8 cellular contexts compared by ENCODE assay signal in genomic region chr16:2537451-2538379, GRCh38. TPM values are rescaled to one million over a fixed set of nuclear protein-coding genes. Genes with fewer than 3 reads are reported as not detected.
DNase-seq lines count a peak whose midpoint lies in the region; ATAC-seq and TF ChIP-seq lines count a peak whose summit lies in the region.

TSS of gene PDPK1 (plus strand) at chr16:2538021. CDS start at chr16:2538113, 92 bp downstream.

- H3K9me3 ChIP-seq in mucosa of stomach (ENCODE audit: control insufficient read depth, low read length): no peaks in the 10 kb centered on the region

- peak within 1 kb of the TSS; percentile 87 to 95 (median 92) for H3K4me3 Mint-ChIP-seq in IgD-negative memory B cell

- DNase-seq in DMS 273 treated with DMSO at 0.1 percent for 48 hours (lab: John Stamatoyannopoulos, UW) (peak; percentile 81), OCI-M1 (lab: John Stamatoyannopoulos, UW) (peak; percentile 97), activated T-cell treated with anti-CD3 and anti-CD28 coated beads for 48 hours (ENCODE audit: low read depth) (peak; percentile 96), epithelial cell of proximal tubule (ENCODE audit: low read depth) (no peak)
- DNase-seq in stimulated activated CD8-positive, alpha-beta memory T cell treated with anti-CD3 and anti-CD28 coated beads, Interleukin-4, amount 100 ng/mL, for 48 hours: peak; percentile 92

- H3K36me3 Mint-ChIP-seq in IgD-negative memory B cell: peaks cover 3% of the 10 kb centered on the region

- no peaks in the 10 kb centered on the region for H3K27me3 ChIP-seq in mucosa of stomach (ENCODE audit: control insufficient read depth, insufficient read depth, low read length)

- H3K36me3 ChIP-seq in mucosa of stomach (ENCODE audit: control insufficient read depth, insufficient read depth, low read length): no peaks in the 10 kb centered on the region

- H3K9me3 Mint-ChIP-seq in IgD-negative memory B cell: no peaks in the 10 kb centered on the region

- H3K4me1 ChIP-seq in mucosa of stomach (ENCODE audit: control insufficient read depth, insufficient read depth, low read length): peaks cover 26% of the 10 kb centered on the region

- no peak for TF ChIP-seq CTCF in epithelial cell of proximal tubule (conservative IDR thresholded peaks at IDR 0.05; ENCODE audit: low read depth, low read length)

- peaks cover 27 to 35% (median 31%) of the 10 kb centered on the region in 3 donors for H3K4me1 Mint-ChIP-seq in IgD-negative memory B cell

- ATAC-seq in GM21576 (IDR thresholded peaks at IDR 0.05; ENCODE audit: unreplicated experiment): peak; percentile 75

- peak within 1 kb of the TSS; percentile 72 for H3K4me3 ChIP-seq in epithelial cell of proximal tubule (ENCODE audit: low read depth, low read length)
- peak within 1 kb of the TSS; percentile 67 for H3K4me3 ChIP-seq in mucosa of stomach (ENCODE audit: low read length)

- no peaks in the 10 kb centered on the region for H3K27me3 Mint-ChIP-seq in IgD-negative memory B cell

- peak within 1 kb of the TSS; percentile 62 for H3K9ac ChIP-seq in mucosa of stomach (ENCODE audit: low read length)

- peak within 1 kb of the TSS; percentile 93 to 99 (median 95) for H3K27ac Mint-ChIP-seq in IgD-negative memory B cell

RNA-seq across cellular contexts. Expression of gene PDPK1, which starts in this region (rescaled TPM):
- 45.1 TPM for polyA plus RNA-seq in IgD-negative memory B cell
- total RNA-seq in epithelial cell of proximal tubule: 16.4 and 16.5 TPM in 2 replicates
